7 cellular contexts compared by ENCODE assay signal in genomic region chr14:33432407-33433023, GRCh38.
DNase-seq lines count a peak whose midpoint lies in the region; ATAC-seq and TF ChIP-seq lines count a peak whose summit lies in the region.

No MANE protein-coding gene starts in this region.

- no peaks in the 10 kb centered on the region for H3K27me3 ChIP-seq in GM23338 (ENCODE audit: insufficient read depth)

- H3F3A ChIP-seq in GM23338 (replicated peaks; ENCODE audit: low read depth), result no peaks in the 10 kb centered on the region

- no peak overlapping the region for H3K4me3 Mint-ChIP-seq in GM23338

- no peaks in the 10 kb centered on the region for H3K36me3 ChIP-seq in GM23338 (ENCODE audit: insufficient read depth)

- H2AFZ ChIP-seq in GM23338, result no peak overlapping the region

- DNase-seq in GM23338 (ENCODE audit: low spot score) (no peak), NCI-H2171 (lab: John Stamatoyannopoulos, UW) (peak; percentile 9), cerebellar cortex (ENCODE audit: low spot score) (peak; percentile 7), non-pigmented ciliary epithelial cell (ENCODE audit: low read depth) (peak; percentile 23), glomerular visceral epithelial cell (ENCODE audit: extremely low spot score) (no peak)

- H3K4me3 ChIP-seq in GM23338, result no peak overlapping the region

- no peak overlapping the region for H3K27ac ChIP-seq in GM23338 (ENCODE audit: low read depth)

- H3K79me2 ChIP-seq in GM23338 (replicated peaks; ENCODE audit: insufficient read depth), result no peaks in the 10 kb centered on the region

- no peaks in the 10 kb centered on the region for H3K4me1 ChIP-seq in GM23338 (ENCODE audit: insufficient read depth)

- H3K27me3 Mint-ChIP-seq in GM23338 (ENCODE audit: insufficient read depth, low read depth, poor library complexity), result no peaks in the 10 kb centered on the region

- no peaks in the 10 kb centered on the region; the same call in 1 of the 2 replicates for H3K9me2 ChIP-seq in GM23338 (ENCODE audit: insufficient read depth)

- no peaks in the 10 kb centered on the region for H3K9me3 Mint-ChIP-seq in GM23338

- peak; percentile 30 to 35; a peak in 2 of 4 replicates for TF ChIP-seq CTCF in GM23338 (conservative IDR thresholded peaks at IDR 0.05; ENCODE audit: low read depth in 2 of 2)

- no peaks in the 10 kb centered on the region for H3K36me3 Mint-ChIP-seq in GM23338 (ENCODE audit: low read depth)

- H3K4me2 ChIP-seq in GM23338, result no peak overlapping the region

- H4K20me1 ChIP-seq in GM23338 (replicated peaks; ENCODE audit: insufficient read depth), result no peaks in the 10 kb centered on the region

- no peak for ATAC-seq in GM23338
- ATAC-seq in HG03097 (IDR thresholded peaks at IDR 0.05; ENCODE audit: low FRiP score, unreplicated experiment), result no peak
- no peak for ATAC-seq in HG02884 (IDR thresholded peaks at IDR 0.05; ENCODE audit: unreplicated experiment)

- H3K27ac Mint-ChIP-seq in GM23338, result no peak overlapping the region

- peaks cover 4% of the 10 kb centered on the region; the same call in 2 of the 3 replicates for H3K4me1 Mint-ChIP-seq in GM23338

TF ChIP-seq in GM23338, 12 proteins besides CTCF, POLR2A, EP300 and RAD21:
- TF ChIP-seq NANOG (IDR thresholded peaks at IDR 0.05; ENCODE audit: borderline replicate concordance) (no peak), ZNF331 (CRISPR knock-in tag; IDR thresholded peaks at IDR 0.05; ENCODE audit: low read depth) (no peak), ZNF114 (CRISPR knock-in tag; IDR thresholded peaks at IDR 0.05) (no peak), ETS1 (IDR thresholded peaks at IDR 0.05) (no peak), POLR2AphosphoS5 (IDR thresholded peaks at IDR 0.05; ENCODE audit: low read depth) (no peak), ZNF462 (CRISPR knock-in tag; IDR thresholded peaks at IDR 0.05) (no peak), EZH2phosphoT487 (IDR thresholded peaks at IDR 0.05; ENCODE audit: unreplicated experiment) (no peak), EZH2 (IDR thresholded peaks at IDR 0.05; ENCODE audit: low read depth, unreplicated experiment) (no peak), CREB1 (CRISPR knock-in tag; IDR thresholded peaks at IDR 0.05; ENCODE audit: low read depth) (no peak), JUNB (IDR thresholded peaks at IDR 0.05; ENCODE audit: unreplicated experiment) (no peak), STAT1 (IDR thresholded peaks at IDR 0.05; ENCODE audit: unreplicated experiment) (no peak), REST (IDR thresholded peaks at IDR 0.05; ENCODE audit: unreplicated experiment) (no peak)
TF ChIP-seq in GM23338: peak in this region for 0.

Comparison
In these comparisons a context has a peak if more than half of its experiments do, and no peak if none do; other contexts are left out.
1. DNase-seq: peak in NCI-H2171 (single experiment), cerebellar cortex (single experiment) and non-pigmented ciliary epithelial cell (single experiment); none in GM23338 (single experiment) and glomerular visceral epithelial cell (single experiment).